In the genomic region with DNA sequence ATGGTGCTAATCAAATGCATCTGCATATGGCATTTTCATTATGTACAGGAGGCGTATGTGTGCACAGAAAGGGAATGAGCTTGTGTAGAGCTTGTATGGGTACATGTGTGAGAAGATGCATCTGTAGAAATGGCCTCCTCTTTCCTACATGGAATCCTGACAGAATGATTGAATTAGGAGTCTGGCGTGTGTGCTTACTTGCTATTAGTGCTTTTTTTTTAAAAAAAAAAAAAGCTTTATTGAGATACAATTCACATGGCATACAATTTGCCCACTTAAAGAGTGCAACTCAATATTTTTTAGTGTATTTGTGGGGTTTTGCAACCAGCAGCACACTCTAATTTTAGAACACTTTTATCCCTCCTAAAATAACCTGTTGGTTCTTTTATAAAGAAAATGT, we compare ENCODE assay signal across 18 cellular contexts.
A peak's percentile ranks its signal among the peaks of the same experiment; 100 is the strongest.
DNase-seq lines count a peak whose midpoint lies in the region; ATAC-seq lines count a peak whose summit lies in the region.
"Had no signal": no experiment of that assay in that cellular context is flagged by ENCODE, and none has a peak within 500 bp of the region (broad histone marks: within the 10 kb centered on the region; RNA-seq: fewer than 3 reads in every experiment).

No MANE protein-coding gene starts in this region.

- no peak for ATAC-seq in activated T-cell treated with anti-CD3 and anti-CD28 coated beads, Interleukin-2, amount 50 U/mL, for 4 hours
- no peak for ATAC-seq in effector memory CD8-positive, alpha-beta T cell (replicated peaks)
- ATAC-seq in stimulated activated memory B cell treated with anti-CD40 and anti-IgM and Interleukin-4, amounts not matched to agents 10 μg/mL and 1 μg/mL and 100 μg/mL, for 72 hours = no peak
- ATAC-seq: activated naive CD4-positive, alpha-beta T cell treated with anti-CD3 and anti-CD28 coated beads, Interleukin-2, amount 50 U/mL, for 72 hours; left ventricle myocardium superior; Right ventricle myocardium inferior; upper lobe of right lung had no signal

- no peak for DNase-seq in activated T-cell treated with anti-CD3 and anti-CD28 coated beads, Interleukin-2, amount 50 U/mL, for 24 hours
- no peak for DNase-seq in activated T-cell treated with anti-CD3 and anti-CD28 coated beads, Interleukin-2, amount 50 U/mL, for 4 hours
- DNase-seq in NCI-H1694 treated with DMSO at 0.1 percent for 48 hours (lab: John Stamatoyannopoulos, UW) = peak; percentile 56
- no peak for DNase-seq in effector memory CD8-positive, alpha-beta T cell
- no peak for DNase-seq in SIG-M5 (lab: John Stamatoyannopoulos, UW)
- no peak for DNase-seq in central memory CD4-positive, alpha-beta T cell
- no peak for DNase-seq in foreskin melanocyte
- DNase-seq: ACHN; erythroblast; left ventricle myocardium superior; NCI-H2029; NCI-H510A treated with DMSO at 0.1 percent for 48 hours; stimulated activated CD4-positive, alpha-beta T cell treated with anti-CD3 and anti-CD28 coated beads, Interleukin-12 subunit alpha, Interleukin-12 subunit beta, amount 100 ng/mL, for 4 hours; upper lobe of right lung had no signal

- peaks cover 95% of the 10 kb centered on the region for H3K4me1 Mint-ChIP-seq in activated T-cell treated with anti-CD3 and anti-CD28 coated beads, Interleukin-2, amount 50 U/mL, for 24 hours (ENCODE audit: low read depth)
- peaks cover 93% of the 10 kb centered on the region for H3K4me1 Mint-ChIP-seq in activated T-cell treated with anti-CD3 and anti-CD28 coated beads, Interleukin-2, amount 50 U/mL, for 4 hours (ENCODE audit: low read depth)
- H3K4me1 Mint-ChIP-seq in effector memory CD8-positive, alpha-beta T cell (ENCODE audit: low read depth in 2 of 2) = peaks cover 64 to 80% of the 10 kb centered on the region in 2 donors
- H3K4me1 Mint-ChIP-seq in stimulated activated memory B cell treated with anti-CD40 and anti-IgM and Interleukin-4, amounts not matched to agents 10 μg/mL and 1 μg/mL and 100 μg/mL, for 72 hours = peaks cover 88% of the 10 kb centered on the region

- no peaks in the 10 kb centered on the region for H3K27me3 Mint-ChIP-seq in activated T-cell treated with anti-CD3 and anti-CD28 coated beads, Interleukin-2, amount 50 U/mL, for 24 hours
- H3K27me3 Mint-ChIP-seq in activated T-cell treated with anti-CD3 and anti-CD28 coated beads, Interleukin-2, amount 50 U/mL, for 4 hours (ENCODE audit: low read depth) = no peaks in the 10 kb centered on the region
- H3K27me3 Mint-ChIP-seq in effector memory CD8-positive, alpha-beta T cell = no peaks in the 10 kb centered on the region
- H3K27me3 Mint-ChIP-seq in stimulated activated memory B cell treated with anti-CD40 and anti-IgM and Interleukin-4, amounts not matched to agents 10 μg/mL and 1 μg/mL and 100 μg/mL, for 72 hours = no peaks in the 10 kb centered on the region

- no peak overlapping the region for H3K4me3 Mint-ChIP-seq in activated T-cell treated with anti-CD3 and anti-CD28 coated beads, Interleukin-2, amount 50 U/mL, for 24 hours
- H3K4me3 Mint-ChIP-seq in activated T-cell treated with anti-CD3 and anti-CD28 coated beads, Interleukin-2, amount 50 U/mL, for 4 hours = no peak overlapping the region
- H3K4me3 Mint-ChIP-seq in effector memory CD8-positive, alpha-beta T cell = no peak overlapping the region
- no peak overlapping the region for H3K4me3 Mint-ChIP-seq in stimulated activated memory B cell treated with anti-CD40 and anti-IgM and Interleukin-4, amounts not matched to agents 10 μg/mL and 1 μg/mL and 100 μg/mL, for 72 hours
- H3K4me3 Mint-ChIP-seq: T-helper 2 cell treated with Interferon-gamma antibody and Interleukin-4, amounts not matched to agents 5 μg/mL and 100 μg/mL, for 36 hours had no signal

- H3K9me3 Mint-ChIP-seq in activated T-cell treated with anti-CD3 and anti-CD28 coated beads, Interleukin-2, amount 50 U/mL, for 24 hours = no peaks in the 10 kb centered on the region
- no peaks in the 10 kb centered on the region for H3K9me3 Mint-ChIP-seq in activated T-cell treated with anti-CD3 and anti-CD28 coated beads, Interleukin-2, amount 50 U/mL, for 4 hours
- no peaks in the 10 kb centered on the region for H3K9me3 Mint-ChIP-seq in effector memory CD8-positive, alpha-beta T cell
- H3K9me3 Mint-ChIP-seq in stimulated activated memory B cell treated with anti-CD40 and anti-IgM and Interleukin-4, amounts not matched to agents 10 μg/mL and 1 μg/mL and 100 μg/mL, for 72 hours = no peaks in the 10 kb centered on the region
- H3K9me3 Mint-ChIP-seq: activated naive CD4-positive, alpha-beta T cell treated with anti-CD3 and anti-CD28 coated beads, Interleukin-2, amount 50 U/mL, for 72 hours; T-helper 2 cell treated with Interferon-gamma antibody and Interleukin-4, amounts not matched to agents 5 μg/mL and 100 μg/mL, for 36 hours had no signal

- peaks cover 52% of the 10 kb centered on the region for H3K36me3 Mint-ChIP-seq in activated T-cell treated with anti-CD3 and anti-CD28 coated beads, Interleukin-2, amount 50 U/mL, for 24 hours (ENCODE audit: low read depth)
- peaks cover 7% of the 10 kb centered on the region for H3K36me3 Mint-ChIP-seq in activated T-cell treated with anti-CD3 and anti-CD28 coated beads, Interleukin-2, amount 50 U/mL, for 4 hours (ENCODE audit: insufficient read depth)
- H3K36me3 Mint-ChIP-seq in effector memory CD8-positive, alpha-beta T cell (ENCODE audit: insufficient read depth) = peaks cover 22% of the 10 kb centered on the region
- H3K36me3 Mint-ChIP-seq in stimulated activated memory B cell treated with anti-CD40 and anti-IgM and Interleukin-4, amounts not matched to agents 10 μg/mL and 1 μg/mL and 100 μg/mL, for 72 hours = peaks cover 28% of the 10 kb centered on the region

- H3K27ac Mint-ChIP-seq in activated T-cell treated with anti-CD3 and anti-CD28 coated beads, Interleukin-2, amount 50 U/mL, for 24 hours = peak overlapping the region; percentile 86
- H3K27ac Mint-ChIP-seq in effector memory CD8-positive, alpha-beta T cell = peak overlapping the region; percentile 76 to 88
- peak overlapping the region; percentile 40 for H3K27ac Mint-ChIP-seq in stimulated activated memory B cell treated with anti-CD40 and anti-IgM and Interleukin-4, amounts not matched to agents 10 μg/mL and 1 μg/mL and 100 μg/mL, for 72 hours
- H3K27ac Mint-ChIP-seq: T-helper 2 cell treated with Interferon-gamma antibody and Interleukin-4, amounts not matched to agents 5 μg/mL and 100 μg/mL, for 36 hours had no signal
